ENCODE assay signal across 8 cellular contexts in genomic region chr5:129905467-129906176, GRCh38. TPM values are rescaled to one million over a fixed set of nuclear protein-coding genes. Genes with fewer than 3 reads are reported as not detected.
DNase-seq lines count a peak whose midpoint lies in the region; ATAC-seq, FAIRE-seq and TF ChIP-seq lines count a peak whose summit lies in the region.

No MANE protein-coding gene starts in this region.

- peak overlapping the region; percentile 67 for H3K4me3 ChIP-seq in fibroblast of mammary gland (ENCODE audit: control insufficient read depth, low read depth, low read length)

- H3K27me3 Mint-ChIP-seq in neural crest cell (ENCODE audit: low read depth): peaks cover 56% of the 10 kb centered on the region

- no peak for ATAC-seq in GM19324 (IDR thresholded peaks at IDR 0.05; ENCODE audit: low FRiP score, unreplicated experiment)

- peak overlapping the region; percentile 95 for H3K4me3 Mint-ChIP-seq in neural crest cell

- H3K27ac Mint-ChIP-seq in neural crest cell (ENCODE audit: unreplicated experiment): no peak overlapping the region

- no peaks in the 10 kb centered on the region for H3K9me3 Mint-ChIP-seq in neural crest cell

- DNase-seq in GM20000 (ENCODE audit: low spot score) (peak; percentile 24), SW480 (ENCODE audit: low spot score) (peak; percentile 25), fibroblast of mammary gland (ENCODE audit: low read depth) (peak; percentile 21), neural crest cell (ENCODE audit: low read depth, low spot score) (peak; percentile 2), RCC 7860 (ENCODE audit: low spot score) (no peak), NCI-H1694 treated with DMSO at 0.1 percent for 48 hours (lab: John Stamatoyannopoulos, UW) (no peak), NCI-H146 (lab: John Stamatoyannopoulos, UW) (no peak)

- FAIRE-seq in RCC 7860 (lab: Jason Lieb, UNC): no peak

- peaks cover 22% of the 10 kb centered on the region for H3K4me1 Mint-ChIP-seq in neural crest cell

- TF ChIP-seq CTCF in GM20000 (IDR thresholded peaks at IDR 0.05; ENCODE audit: extremely low read depth, missing control alignments) (no peak), fibroblast of mammary gland (conservative IDR thresholded peaks at IDR 0.05; ENCODE audit: control insufficient read depth, insufficient read depth, low read depth, low read length) (no peak), neural crest cell (conservative IDR thresholded peaks at IDR 0.05) (no peak)

- H3K36me3 Mint-ChIP-seq in neural crest cell (ENCODE audit: low read depth): no peaks in the 10 kb centered on the region

RNA-seq across cellular contexts. Expression of gene CHSY3, which starts 1.4 kb away (rescaled TPM):
- 0.91 and 0.98 TPM in 2 replicates for total RNA-seq in neural crest cell

Comparison
In these comparisons a context has a peak if more than half of its experiments do, and no peak if none do; other contexts are left out.
1. DNase-seq: peak in GM20000 (single experiment), SW480 (single experiment), fibroblast of mammary gland (single experiment) and neural crest cell (single experiment); none in RCC 7860 (single experiment), NCI-H1694 treated with DMSO at 0.1 percent for 48 hours (single experiment) and NCI-H146 (single experiment).